In the genomic region with DNA sequence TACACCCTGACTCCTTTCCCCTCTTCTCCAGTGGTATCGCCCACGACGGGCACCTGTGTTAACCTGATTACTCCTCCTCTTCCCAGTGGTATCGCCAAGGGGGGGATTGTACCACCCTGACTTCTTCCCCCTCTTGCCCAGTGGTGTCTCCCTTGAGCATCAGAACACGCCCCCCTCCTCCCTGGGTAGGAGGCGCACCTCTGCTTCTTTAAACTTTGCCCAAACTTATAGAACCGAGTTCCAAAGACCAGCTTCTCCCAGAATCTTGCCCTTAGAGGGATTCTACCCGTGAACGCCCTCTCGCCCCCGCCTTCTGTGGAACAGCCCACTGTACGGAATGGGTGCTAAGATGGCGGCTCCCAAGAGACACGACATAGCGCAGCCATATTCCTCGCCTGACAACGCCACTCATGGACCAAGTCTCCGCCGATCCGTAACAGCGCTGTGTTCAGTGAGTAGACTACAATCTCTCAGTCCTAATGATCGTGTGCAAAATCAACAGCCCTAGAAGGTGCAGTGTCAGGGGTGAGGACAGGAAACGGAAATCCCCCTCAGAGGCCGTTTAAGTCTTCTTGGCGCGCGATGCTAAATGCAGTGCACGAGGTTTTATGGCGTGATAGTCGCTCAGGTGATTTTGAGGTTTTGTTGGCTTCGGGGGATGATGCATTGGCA, we compare ENCODE assay signal across 8 cellular contexts. TPM values are rescaled to one million over a fixed set of nuclear protein-coding genes. Genes with fewer than 3 reads are reported as not detected.
DNase-seq lines count a peak whose midpoint lies in the region; ATAC-seq and TF ChIP-seq lines count a peak whose summit lies in the region.

No MANE protein-coding gene starts in this region.

- intact Hi-C loops in CD4-positive, alpha-beta T cell (cut with DNase I, micrococcal nuclease): loop anchor here in 1 of 2 experiments (5.0 kb wide), 1 partner anchor 656 kb away; no protein-coding TSS in a partner anchor

- H3K4me2 ChIP-seq in GM23338 (peak overlapping the region; percentile 72), smooth muscle cell (peak overlapping the region; percentile 82)

- H3K9me2 ChIP-seq in GM23338 (ENCODE audit: insufficient read depth): no peaks in the 10 kb centered on the region

- no peaks in the 10 kb centered on the region for H3K27me3 ChIP-seq in CD4-positive, alpha-beta T cell (ENCODE audit: control insufficient read depth, insufficient read depth, low read length)
- H3K27me3 ChIP-seq in GM23338 (ENCODE audit: insufficient read depth): no peaks in the 10 kb centered on the region
- no peaks in the 10 kb centered on the region for H3K27me3 ChIP-seq in smooth muscle cell (ENCODE audit: low read depth)

- no peaks in the 10 kb centered on the region for H3K36me3 Mint-ChIP-seq in CD4-positive, alpha-beta T cell (ENCODE audit: low read depth)
- H3K36me3 Mint-ChIP-seq in GM23338 (ENCODE audit: low read depth) (no peaks in the 10 kb centered on the region), immature natural killer cell (no peaks in the 10 kb centered on the region)

- H3K27ac ChIP-seq in CD4-positive, alpha-beta T cell (ENCODE audit: low read depth, low read length): peak overlapping the region; percentile 59
- H3K27ac ChIP-seq in GM23338 (ENCODE audit: low read depth) (peak overlapping the region; percentile 93), smooth muscle cell (ENCODE audit: low read depth) (no peak overlapping the region)

- H3K4me3 ChIP-seq in GM23338: peak overlapping the region; percentile 62
- H3K4me3 ChIP-seq in smooth muscle cell: peak overlapping the region; percentile 56

- H2AFZ ChIP-seq in GM23338: peak overlapping the region; percentile 70; the same call in 1 of the 2 replicates
- peak overlapping the region; percentile 87 for H2AFZ ChIP-seq in smooth muscle cell (ENCODE audit: low read depth)

- TF ChIP-seq CTCF in CD4-positive, alpha-beta T cell (IDR thresholded peaks at IDR 0.05): no peak
- no peak for TF ChIP-seq CTCF in GM23338 (conservative IDR thresholded peaks at IDR 0.05; ENCODE audit: low read depth in 2 of 2)
- no peak for TF ChIP-seq CTCF in smooth muscle cell (IDR thresholded peaks at IDR 0.05; ENCODE audit: borderline replicate concordance, insufficient read depth, poor library complexity, severe bottlenecking)

- H3K4me1 Mint-ChIP-seq in CD4-positive, alpha-beta T cell (ENCODE audit: low read depth): peaks cover 30% of the 10 kb centered on the region
- H3K4me1 Mint-ChIP-seq in GM23338: peaks cover 13% of the 10 kb centered on the region
- peaks cover 23 to 27% of the 10 kb centered on the region in 2 donors for H3K4me1 Mint-ChIP-seq in immature natural killer cell

- peak; percentile 88 for ATAC-seq in CD4-positive, alpha-beta T cell (ENCODE audit: poor library complexity)
- ATAC-seq in GM23338: peak; percentile 63

- POLR2A ChIA-PET in CD4-positive, alpha-beta T cell (lab: Charles Lee): no interaction called here

- H3K27me3 Mint-ChIP-seq in CD4-positive, alpha-beta T cell: no peaks in the 10 kb centered on the region
- H3K27me3 Mint-ChIP-seq in GM23338 (ENCODE audit: insufficient read depth, low read depth, poor library complexity) (peaks cover 5% of the 10 kb centered on the region), immature natural killer cell (ENCODE audit: low read depth in 3 of 3) (peaks cover 1 to 4% (median 3%) of the 10 kb centered on the region in 3 donors)

- H3F3A ChIP-seq in GM23338 (replicated peaks; ENCODE audit: low read depth): no peaks in the 10 kb centered on the region
- no peaks in the 10 kb centered on the region for H3F3A ChIP-seq in smooth muscle cell (ENCODE audit: low read depth)

- CTCF ChIA-PET in CD4-positive, alpha-beta T cell (lab: Charles Lee): no interaction called here

- H3K4me3 Mint-ChIP-seq in CD4-positive, alpha-beta T cell: peak overlapping the region; percentile 90
- H3K4me3 Mint-ChIP-seq in GM23338 (peak overlapping the region; percentile 91), immature natural killer cell (peak overlapping the region; percentile 87 to 96 (median 91))

- no peaks in the 10 kb centered on the region for H3K36me3 ChIP-seq in GM23338 (ENCODE audit: insufficient read depth)
- H3K36me3 ChIP-seq in smooth muscle cell (ENCODE audit: low read depth): no peaks in the 10 kb centered on the region

- peak overlapping the region; percentile 87 for H3K27ac Mint-ChIP-seq in CD4-positive, alpha-beta T cell
- H3K27ac Mint-ChIP-seq in GM23338 (peak overlapping the region; percentile 99), immature natural killer cell (peak overlapping the region; percentile 56 to 94 (median 89))

- no peaks in the 10 kb centered on the region for H3K9me3 Mint-ChIP-seq in CD4-positive, alpha-beta T cell
- no peaks in the 10 kb centered on the region; the same call in 2 of the 3 replicates for H3K9me3 Mint-ChIP-seq in GM23338
- H3K9me3 Mint-ChIP-seq in immature natural killer cell: peaks cover 0 to 2% (median 0%) of the 10 kb centered on the region in 6 donors

- H3K4me1 ChIP-seq in GM23338 (ENCODE audit: insufficient read depth) (0 out of 2 replicates have a peak, but pooled peaks cover 3% of the 10 kb centered on the region), smooth muscle cell (ENCODE audit: low read depth) (peaks cover 3% of the 10 kb centered on the region)

- WGBS in smooth muscle cell (ENCODE audit: low lambda C conversion rate): 52% methylated on average over 30 of the region's 31 CpGs

- H3K9me3 ChIP-seq in CD4-positive, alpha-beta T cell (ENCODE audit: control insufficient read depth, low read length): no peaks in the 10 kb centered on the region
- no peaks in the 10 kb centered on the region for H3K9me3 ChIP-seq in smooth muscle cell (replicated peaks; ENCODE audit: low read depth)

- no peaks in the 10 kb centered on the region for H4K20me1 ChIP-seq in GM23338 (replicated peaks; ENCODE audit: insufficient read depth)
- no peaks in the 10 kb centered on the region for H4K20me1 ChIP-seq in smooth muscle cell (ENCODE audit: low read depth)

- H3K79me2 ChIP-seq in GM23338 (replicated peaks; ENCODE audit: insufficient read depth) (no peaks in the 10 kb centered on the region), smooth muscle cell (ENCODE audit: low read depth) (no peaks in the 10 kb centered on the region)

- DNase-seq in CD4-positive, alpha-beta T cell: peak; percentile 53 to 74 (median 62)
- DNase-seq in GM23338 (ENCODE audit: low spot score) (peak; percentile 82), NCI-H2029 treated with DMSO at 0.1 percent for 48 hours (lab: John Stamatoyannopoulos, UW) (peak; percentile 75), immature natural killer cell (peak; percentile 60 to 68 (median 67)), smooth muscle cell (lab: John Stamatoyannopoulos, UW; ENCODE audit: unreplicated experiment) (peak; percentile 3), HT-29 (ENCODE audit: low spot score) (no peak)
- peak; percentile 39 for DNase-seq in activated CD4-positive, CD25-positive, alpha-beta regulatory T cell treated with anti-CD3 and anti-CD28 coated beads, Interleukin-2, amount 50 U/mL, for 16 hours (ENCODE audit: low read depth, low spot score)
- peak; percentile 68 for DNase-seq in central memory CD4-positive, alpha-beta T cell

- peak overlapping the region; percentile 39 for H3K9ac ChIP-seq in smooth muscle cell (ENCODE audit: low read depth)

TF ChIP-seq in GM23338, 12 proteins besides CTCF, POLR2A, EP300 and RAD21 (continues in another document):
- no peak for TF ChIP-seq CREB1 (CRISPR knock-in tag; IDR thresholded peaks at IDR 0.05; ENCODE audit: low read depth)
- TF ChIP-seq REST (IDR thresholded peaks at IDR 0.05; ENCODE audit: unreplicated experiment): no peak
- TF ChIP-seq ETS1 (IDR thresholded peaks at IDR 0.05): no peak; the same call in 1 of the 2 replicates
- TF ChIP-seq ZNF331 (CRISPR knock-in tag; IDR thresholded peaks at IDR 0.05; ENCODE audit: low read depth): no peak
- TF ChIP-seq JUNB (IDR thresholded peaks at IDR 0.05; ENCODE audit: unreplicated experiment): no peak
- no peak for TF ChIP-seq EZH2phosphoT487 (IDR thresholded peaks at IDR 0.05; ENCODE audit: unreplicated experiment)
- TF ChIP-seq ZNF114 (CRISPR knock-in tag; IDR thresholded peaks at IDR 0.05): no peak

RNA-seq across cellular contexts. Expression of gene ZNF157, which starts 4.2 kb away (rescaled TPM):
- total RNA-seq in CD4-positive, alpha-beta T cell: under 1 TPM; 0.47 to 0.50 TPM
- 1.2 and 1.5 TPM in 2 replicates for total RNA-seq in GM23338 (2014; rRNA removed; shearing (Covaris generic))
- polyA plus RNA-seq in GM23338 (2016; fragmentation: Nextera tagmentation; extraction: Ambion mirVana) (0.68 and 0.70 TPM in 2 replicates), immature natural killer cell (not detected), smooth muscle cell (not detected in 2 replicates)
- total RNA-seq in smooth muscle cell: 0.22 TPM in 1 of 2 replicates, not detected in the other
- total RNA-seq in HT-29 (2014; rRNA removed; shearing (Covaris generic)): not detected in 2 replicates
